8 cellular contexts compared by ENCODE assay signal in genomic region chr4:84967292-84967651, GRCh38. TPM values are rescaled to one million over a fixed set of nuclear protein-coding genes. Genes with fewer than 3 reads are reported as not detected.
DNase-seq lines count a peak whose midpoint lies in the region; ATAC-seq and TF ChIP-seq lines count a peak whose summit lies in the region.

No MANE protein-coding gene starts in this region.

- ATAC-seq in left lung, result peak; percentile 40
- ATAC-seq in GM19452 (IDR thresholded peaks at IDR 0.05; ENCODE audit: unreplicated experiment), result no peak
- no peak for ATAC-seq in GM18519 (IDR thresholded peaks at IDR 0.05; ENCODE audit: low FRiP score, unreplicated experiment)
- no peak for ATAC-seq in HG03460 (IDR thresholded peaks at IDR 0.05; ENCODE audit: unreplicated experiment)

- H3K27me3 ChIP-seq in mammary epithelial cell (ENCODE audit: insufficient read depth, low read length), result no peaks in the 10 kb centered on the region
- peaks cover 0 to 4% of the 10 kb centered on the region in 2 donors for H3K27me3 ChIP-seq in left lung

- H3K4me3 ChIP-seq in mammary epithelial cell (replicated peaks in 1 of 3; ENCODE audit: insufficient read depth in 1 of 3, low read depth in 2 of 3, low read length in 3 of 3) (peak overlapping the region; percentile 57 to 96 (median 91)), left lung (peak overlapping the region; percentile 84 to 87)

- WGBS in mammary epithelial cell (ENCODE audit: low coverage, missing lambda C conversion rate), result 5% methylated on average over 4 of the region's 4 CpGs

- intact Hi-C loops in mammary epithelial cell (cut with micrococcal nuclease), result loop anchor here (2.0 to 5.0 kb wide), 5 partner anchors 45 to 384 kb away; partner anchors contain the start of gene CDS1
- intact Hi-C loops in left lung (cut with DNase I), result no loop called here

- POLR2A ChIA-PET in activated CD4-positive, alpha-beta T cell treated with anti-CD3 and anti-CD28 coated beads, Interleukin-2, amount 10 ng/mL, durations not matched to agents 7 days and 5 days (lab: Charles Lee), result no interaction called here

- TF ChIP-seq CTCF in mammary epithelial cell (conservative IDR thresholded peaks at IDR 0.05 in 1 of 2, IDR thresholded peaks at IDR 0.05 in 1 of 2; ENCODE audit: extremely low read depth in 1 of 2, insufficient read depth in 1 of 2, low read depth in 1 of 2, low read length in 2 of 2) (no peak), left lung (IDR thresholded peaks at IDR 0.05) (no peak)

- no peaks in the 10 kb centered on the region for H3K9me3 Mint-ChIP-seq in activated CD4-positive, alpha-beta T cell treated with anti-CD3 and anti-CD28 coated beads, Interleukin-2, amount 10 ng/mL, durations not matched to agents 7 days and 5 days

- no peaks in the 10 kb centered on the region for H3K36me3 Mint-ChIP-seq in activated CD4-positive, alpha-beta T cell treated with anti-CD3 and anti-CD28 coated beads, Interleukin-2, amount 10 ng/mL, durations not matched to agents 7 days and 5 days (ENCODE audit: low read depth)

- CTCF ChIA-PET in activated CD4-positive, alpha-beta T cell treated with anti-CD3 and anti-CD28 coated beads, Interleukin-2, amount 10 ng/mL, durations not matched to agents 7 days and 5 days (lab: Charles Lee), result no interaction called here
- CTCF ChIA-PET in mammary epithelial cell (lab: Charles Lee; ENCODE audit: low non-redundant PET), result no interaction called here

- peak overlapping the region; percentile 71 for H3K4me3 Mint-ChIP-seq in activated CD4-positive, alpha-beta T cell treated with anti-CD3 and anti-CD28 coated beads, Interleukin-2, amount 10 ng/mL, durations not matched to agents 7 days and 5 days

- H3K4me2 ChIP-seq in mammary epithelial cell (ENCODE audit: insufficient read depth, low read depth, low read length), result peak overlapping the region; percentile 96

- H3K27ac ChIP-seq in mammary epithelial cell (ENCODE audit: insufficient read depth, low read depth, low read length) (peak overlapping the region; percentile 26), left lung (peak overlapping the region; percentile 93 to 97), temporal lobe (ENCODE audit: low read depth, low read length) (peak overlapping the region; percentile 87)

- peak overlapping the region; percentile 90 for H2AFZ ChIP-seq in mammary epithelial cell (ENCODE audit: low read depth, low read length)

- H3K79me2 ChIP-seq in mammary epithelial cell (ENCODE audit: insufficient read depth, low read length), result peaks cover 42% of the 10 kb centered on the region

- no peaks in the 10 kb centered on the region for H3K9me3 ChIP-seq in mammary epithelial cell (replicated peaks; ENCODE audit: insufficient read depth, low read length)
- H3K9me3 ChIP-seq in left lung, result no peaks in the 10 kb centered on the region

- TSS peak; percentile 38 for BruUV-seq in mammary epithelial cell (replicated peaks; lab: Mats Ljungman, UMichigan)

- DNase-seq in activated CD4-positive, alpha-beta T cell treated with anti-CD3 and anti-CD28 coated beads, Interleukin-2, amount 10 ng/mL, durations not matched to agents 7 days and 5 days, result no peak
- no peak for DNase-seq in activated CD4-positive, alpha-beta T cell treated with anti-CD3 and anti-CD28 coated beads, Interleukin-2, amount 50 U/mL, for 4 hours
- DNase-seq in mammary epithelial cell (no peak), left lung (no peak)

- in situ Hi-C loops in mammary epithelial cell (cut with MboI; ENCODE audit: low sequenced_read_pairs in 2 of 2), result loop anchor here (5.0 to 10.0 kb wide), 4 partner anchors 210 to 392 kb away; partner anchors contain the start of gene CDS1 (in 1 of the 2)

- H4K20me1 ChIP-seq in mammary epithelial cell (ENCODE audit: insufficient read depth, low read length), result no peaks in the 10 kb centered on the region

- peaks cover 14% of the 10 kb centered on the region for H3K4me1 Mint-ChIP-seq in activated CD4-positive, alpha-beta T cell treated with anti-CD3 and anti-CD28 coated beads, Interleukin-2, amount 10 ng/mL, durations not matched to agents 7 days and 5 days

- peaks cover 39% of the 10 kb centered on the region for H3K27me3 Mint-ChIP-seq in activated CD4-positive, alpha-beta T cell treated with anti-CD3 and anti-CD28 coated beads, Interleukin-2, amount 10 ng/mL, durations not matched to agents 7 days and 5 days

- no peaks in the 10 kb centered on the region for H3K36me3 ChIP-seq in mammary epithelial cell (ENCODE audit: insufficient read depth, low read length)
- H3K36me3 ChIP-seq in left lung, result no peaks in the 10 kb centered on the region

- H3K4me1 ChIP-seq in mammary epithelial cell (ENCODE audit: insufficient read depth, low read length) (peaks cover 6% of the 10 kb centered on the region), left lung (peaks cover 10 to 52% of the 10 kb centered on the region in 2 donors)

- H3K27ac Mint-ChIP-seq in activated CD4-positive, alpha-beta T cell treated with anti-CD3 and anti-CD28 coated beads, Interleukin-2, amount 10 ng/mL, durations not matched to agents 7 days and 5 days, result no peak overlapping the region

- peak overlapping the region; percentile 72 for H3K9ac ChIP-seq in mammary epithelial cell (ENCODE audit: insufficient read depth, low read length)

- dilution Hi-C loops in mammary epithelial cell (cut with HindIII; ENCODE audit: low sequenced_read_pairs), result no loop called here

RNA-seq across cellular contexts. Expression of gene WDFY3, which starts 0.8 kb away (rescaled TPM):
- total RNA-seq in activated CD4-positive, alpha-beta T cell treated with anti-CD3 and anti-CD28 coated beads, Interleukin-2, amount 10 ng/mL, durations not matched to agents 7 days and 5 days, result under 1 TPM; 0.62 to 0.89 TPM
- total RNA-seq in mammary epithelial cell (100 to 1,000 TPM in 1 of 2 donors, 10 to 100 TPM in 1; 72.9 to 118 TPM), left lung (100 to 1,000 TPM in 1 of 2 donors, 10 to 100 TPM in 1; 86.7 to 137 TPM), temporal lobe (173 TPM)
- 20.0 TPM for polyA plus RNA-seq in mammary epithelial cell
- 48.3 TPM for polyA minus RNA-seq in mammary epithelial cell

Comparison
In these comparisons a context has a peak if more than half of its experiments do, and no peak if none do; other contexts are left out.
1. H3K27ac ChIP-seq: peak in every context shown above with its lines; median percentile 95 in left lung; 87 in temporal lobe; 26 in mammary epithelial cell.
2. RNA of gene WDFY3, which starts 0.8 kb away (total RNA-seq): 173 TPM in temporal lobe (single experiment), 86.7 to 137 TPM in left lung and 72.9 to 118 TPM in mammary epithelial cell; 0.62 to 0.89 TPM in activated CD4-positive, alpha-beta T cell treated with anti-CD3 and anti-CD28 coated beads, Interleukin-2, amount 10 ng/mL, durations not matched to agents 7 days and 5 days; every median in the first group is over 10 times any median in the second.